In genomic region chr1:179586107-179586823, GRCh38 we compare ENCODE assay signal across 8 cellular contexts. TPM values are rescaled to one million over a fixed set of nuclear protein-coding genes. Genes with fewer than 3 reads are reported as not detected.
A peak's percentile ranks its signal among the peaks of the same experiment; 100 is the strongest.
DNase-seq lines count a peak whose midpoint lies in the region; ATAC-seq and TF ChIP-seq lines count a peak whose summit lies in the region.

No MANE protein-coding gene starts in this region.

- H3K36me3 ChIP-seq in thoracic aorta: no peaks in the 10 kb centered on the region

- H3K27ac ChIP-seq in caudate nucleus (ENCODE audit: low read depth, low read length) (peak overlapping the region; percentile 26), thoracic aorta (peak overlapping the region; percentile 87 to 94)

- H3K9me3 ChIP-seq in thoracic aorta: no peaks in the 10 kb centered on the region

- ATAC-seq in thoracic aorta (ENCODE audit: insufficient number of reproducible peaks, low FRiP score, low read depth) (peak; percentile 65), GM18502 (IDR thresholded peaks at IDR 0.05; ENCODE audit: poor library complexity, unreplicated experiment) (no peak)

- peak overlapping the region; percentile 76 for H3K4me3 ChIP-seq in thoracic aorta

- peaks cover under 1 to 6% of the 10 kb centered on the region in 2 donors for H3K4me1 ChIP-seq in thoracic aorta (ENCODE audit: control insufficient read depth in 1 of 2, low read depth in 2 of 2)

- DNase-seq in DMS53 treated with DMSO at 0.1 percent for 48 hours (lab: John Stamatoyannopoulos, UW; ENCODE audit: unreplicated experiment) (peak; percentile 80), NCI-H2107 (lab: John Stamatoyannopoulos, UW) (peak; percentile 20), caudate nucleus (lab: John Stamatoyannopoulos, UW) (peak in 35 of 61 donors; percentile 24 to 81 (median 53)), kidney tubule cell (ENCODE audit: low spot score) (peak; percentile 68), thoracic aorta (ENCODE audit: low spot score) (peak; percentile 29), germinal center (ENCODE audit: low spot score) (no peak)
- DNase-seq in activated CD8-positive, alpha-beta memory T cell treated with anti-CD3 and anti-CD28 coated beads for 24 hours: no peak

- peaks cover under 1% of the 10 kb centered on the region for H3K27me3 ChIP-seq in thoracic aorta (replicated peaks; ENCODE audit: insufficient read depth)

- TF ChIP-seq CTCF in thoracic aorta (IDR thresholded peaks at IDR 0.05): peak; percentile 50

RNA-seq across cellular contexts. Expression of gene TDRD5, which starts 5.4 kb away (rescaled TPM):
- total RNA-seq in thoracic aorta: under 1 TPM in 1 of 2 donors, not detected in 1; 0.14 TPM

RNA-seq across cellular contexts. Expression of gene NPHS2, which starts 10.5 kb away (rescaled TPM):
- total RNA-seq in thoracic aorta: not detected

Comparison
In these comparisons a context has a peak if more than half of its experiments do, and no peak if none do; other contexts are left out.
1. DNase-seq: peak in DMS53 treated with DMSO at 0.1 percent for 48 hours (single experiment), NCI-H2107 (single experiment), caudate nucleus (35 of 61), kidney tubule cell (single experiment) and thoracic aorta (single experiment); none in germinal center (single experiment) and activated CD8-positive, alpha-beta memory T cell treated with anti-CD3 and anti-CD28 coated beads for 24 hours (single experiment).